Comparison of ENCODE assay signal across 8 cellular contexts in genomic region chr14:80298491-80299017, GRCh38.
"Had no signal": no experiment of that assay in that cellular context is flagged by ENCODE, and none has a peak within 500 bp of the region (broad histone marks: within the 10 kb centered on the region; RNA-seq: fewer than 3 reads in every experiment).

No MANE protein-coding gene starts in this region.

- H2AFZ ChIP-seq: GM23338 had no signal

- H3K27ac Mint-ChIP-seq: GM23338, HFFc6, IgD-negative memory B cell had no signal

- H3K9me3 Mint-ChIP-seq: HFFc6 had no signal

- H3K4me2 ChIP-seq: GM23338, KMS-11 had no signal

- H3K36me3 ChIP-seq: HAP-1 had no signal

- DNase-seq: HFFc6, KBM-7 had no signal

- H3K9ac ChIP-seq: KMS-11 had no signal

- H3K9me3 ChIP-seq: HAP-1 had no signal

- H3K4me1 ChIP-seq: HAP-1 had no signal

- ATAC-seq: GM23338, HCT116 had no signal

- H3K4me3 Mint-ChIP-seq: GM23338, HFFc6, IgD-negative memory B cell had no signal

- H3K27me3 Mint-ChIP-seq: IgD-negative memory B cell had no signal

- H3K4me1 Mint-ChIP-seq: GM23338, IgD-negative memory B cell had no signal

- H3K4me3 ChIP-seq: GM23338, HAP-1 had no signal

- H3K27ac ChIP-seq: HL-60, KMS-11 had no signal
